In genomic region chr19:37077929-37078716, GRCh38 we compare ENCODE assay signal across 1 cellular context.
TF ChIP-seq lines count a peak whose summit lies in the region.

ZNF420 (plus strand) TSS chr19:37078433; CDS start chr19:37089119, 10,686 bp downstream.

TF ChIP-seq in WTC11, 78 proteins besides CTCF, POLR2A, EP300 and RAD21 (continued from another document):
- TF ChIP-seq ZMAT4 (CRISPR knock-in tag; IDR thresholded peaks at IDR 0.05) (no peak), ZNF317 (CRISPR knock-in tag; IDR thresholded peaks at IDR 0.05; ENCODE audit: borderline replicate concordance, low read depth) (no peak), ZNF416 (CRISPR knock-in tag; IDR thresholded peaks at IDR 0.05) (no peak), GABPB1 (CRISPR knock-in tag; IDR thresholded peaks at IDR 0.05) (peak; percentile 80), ESRRA (CRISPR knock-in tag; IDR thresholded peaks at IDR 0.05; ENCODE audit: borderline replicate concordance) (no peak), CBFB (CRISPR knock-in tag; IDR thresholded peaks at IDR 0.05; ENCODE audit: low read depth) (0 out of 2 replicates have a peak, but pooled peaks have one; percentile 46), ATF2 (CRISPR knock-in tag; IDR thresholded peaks at IDR 0.05; ENCODE audit: borderline replicate concordance, low read depth) (no peak), SOX15 (CRISPR knock-in tag; IDR thresholded peaks at IDR 0.05) (no peak), MYBL2 (CRISPR knock-in tag; IDR thresholded peaks at IDR 0.05) (peak; percentile 72; the same call in 1 of the 2 replicates), ZNF671 (CRISPR knock-in tag; IDR thresholded peaks at IDR 0.05) (no peak), FOXJ3 (CRISPR knock-in tag; IDR thresholded peaks at IDR 0.05; ENCODE audit: borderline replicate concordance) (no peak), SP1 (CRISPR knock-in tag; conservative IDR thresholded peaks at IDR 0.05) (peak; percentile 74), ETV6 (CRISPR knock-in tag; IDR thresholded peaks at IDR 0.05) (no peak; the same call in 1 of the 2 replicates), NFYB (CRISPR knock-in tag; conservative IDR thresholded peaks at IDR 0.05; ENCODE audit: low read depth) (no peak), RORB (CRISPR knock-in tag; IDR thresholded peaks at IDR 0.05) (no peak), NFE2L1 (CRISPR knock-in tag; IDR thresholded peaks at IDR 0.05) (peak; percentile 52; the same call in 1 of the 2 replicates), FOXP1 (CRISPR knock-in tag; IDR thresholded peaks at IDR 0.05; ENCODE audit: borderline replicate concordance) (peak; percentile 76; the same call in 1 of the 2 replicates), ELF4 (CRISPR knock-in tag; IDR thresholded peaks at IDR 0.05; ENCODE audit: low read depth) (no peak), ZNF281 (CRISPR knock-in tag; IDR thresholded peaks at IDR 0.05) (no peak), JAZF1 (CRISPR knock-in tag; IDR thresholded peaks at IDR 0.05) (no peak), FOXK1 (CRISPR knock-in tag; IDR thresholded peaks at IDR 0.05) (0 out of 2 replicates have a peak, but pooled peaks have one; percentile 21)
- TF ChIP-seq, protein P1, sequence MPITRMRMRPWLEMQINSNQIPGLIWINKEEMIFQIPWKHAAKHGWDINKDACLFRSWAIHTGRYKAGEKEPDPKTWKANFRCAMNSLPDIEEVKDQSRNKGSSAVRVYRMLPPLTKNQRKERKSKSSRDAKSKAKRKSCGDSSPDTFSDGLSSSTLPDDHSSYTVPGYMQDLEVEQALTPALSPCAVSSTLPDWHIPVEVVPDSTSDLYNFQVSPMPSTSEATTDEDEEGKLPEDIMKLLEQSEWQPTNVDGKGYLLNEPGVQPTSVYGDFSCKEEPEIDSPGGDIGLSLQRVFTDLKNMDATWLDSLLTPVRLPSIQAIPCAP (CRISPR knock-in tag; IDR thresholded peaks at IDR 0.05): no peak
- TF ChIP-seq, protein P2, sequence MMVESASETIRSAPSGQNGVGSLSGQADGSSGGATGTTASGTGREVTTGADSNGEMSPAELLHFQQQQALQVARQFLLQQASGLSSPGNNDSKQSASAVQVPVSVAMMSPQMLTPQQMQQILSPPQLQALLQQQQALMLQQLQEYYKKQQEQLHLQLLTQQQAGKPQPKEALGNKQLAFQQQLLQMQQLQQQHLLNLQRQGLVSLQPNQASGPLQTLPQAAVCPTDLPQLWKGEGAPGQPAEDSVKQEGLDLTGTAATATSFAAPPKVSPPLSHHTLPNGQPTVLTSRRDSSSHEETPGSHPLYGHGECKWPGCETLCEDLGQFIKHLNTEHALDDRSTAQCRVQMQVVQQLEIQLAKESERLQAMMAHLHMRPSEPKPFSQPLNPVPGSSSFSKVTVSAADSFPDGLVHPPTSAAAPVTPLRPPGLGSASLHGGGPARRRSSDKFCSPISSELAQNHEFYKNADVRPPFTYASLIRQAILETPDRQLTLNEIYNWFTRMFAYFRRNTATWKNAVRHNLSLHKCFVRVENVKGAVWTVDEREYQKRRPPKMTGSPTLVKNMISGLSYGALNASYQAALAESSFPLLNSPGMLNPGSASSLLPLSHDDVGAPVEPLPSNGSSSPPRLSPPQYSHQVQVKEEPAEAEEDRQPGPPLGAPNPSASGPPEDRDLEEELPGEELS (CRISPR knock-in tag; IDR thresholded peaks at IDR 0.05): no peak
- TF ChIP-seq, protein P3, sequence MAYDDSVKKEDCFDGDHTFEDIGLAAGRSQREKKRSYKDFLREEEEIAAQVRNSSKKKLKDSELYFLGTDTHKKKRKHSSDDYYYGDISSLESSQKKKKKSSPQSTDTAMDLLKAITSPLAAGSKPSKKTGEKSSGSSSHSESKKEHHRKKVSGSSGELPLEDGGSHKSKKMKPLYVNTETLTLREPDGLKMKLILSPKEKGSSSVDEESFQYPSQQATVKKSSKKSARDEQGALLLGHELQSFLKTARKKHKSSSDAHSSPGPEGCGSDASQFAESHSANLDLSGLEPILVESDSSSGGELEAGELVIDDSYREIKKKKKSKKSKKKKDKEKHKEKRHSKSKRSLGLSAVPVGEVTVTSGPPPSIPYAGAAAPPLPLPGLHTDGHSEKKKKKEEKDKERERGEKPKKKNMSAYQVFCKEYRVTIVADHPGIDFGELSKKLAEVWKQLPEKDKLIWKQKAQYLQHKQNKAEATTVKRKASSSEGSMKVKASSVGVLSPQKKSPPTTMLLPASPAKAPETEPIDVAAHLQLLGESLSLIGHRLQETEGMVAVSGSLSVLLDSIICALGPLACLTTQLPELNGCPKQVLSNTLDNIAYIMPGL (CRISPR knock-in tag; IDR thresholded peaks at IDR 0.05): peak; percentile 72
- TF ChIP-seq, protein P4, sequence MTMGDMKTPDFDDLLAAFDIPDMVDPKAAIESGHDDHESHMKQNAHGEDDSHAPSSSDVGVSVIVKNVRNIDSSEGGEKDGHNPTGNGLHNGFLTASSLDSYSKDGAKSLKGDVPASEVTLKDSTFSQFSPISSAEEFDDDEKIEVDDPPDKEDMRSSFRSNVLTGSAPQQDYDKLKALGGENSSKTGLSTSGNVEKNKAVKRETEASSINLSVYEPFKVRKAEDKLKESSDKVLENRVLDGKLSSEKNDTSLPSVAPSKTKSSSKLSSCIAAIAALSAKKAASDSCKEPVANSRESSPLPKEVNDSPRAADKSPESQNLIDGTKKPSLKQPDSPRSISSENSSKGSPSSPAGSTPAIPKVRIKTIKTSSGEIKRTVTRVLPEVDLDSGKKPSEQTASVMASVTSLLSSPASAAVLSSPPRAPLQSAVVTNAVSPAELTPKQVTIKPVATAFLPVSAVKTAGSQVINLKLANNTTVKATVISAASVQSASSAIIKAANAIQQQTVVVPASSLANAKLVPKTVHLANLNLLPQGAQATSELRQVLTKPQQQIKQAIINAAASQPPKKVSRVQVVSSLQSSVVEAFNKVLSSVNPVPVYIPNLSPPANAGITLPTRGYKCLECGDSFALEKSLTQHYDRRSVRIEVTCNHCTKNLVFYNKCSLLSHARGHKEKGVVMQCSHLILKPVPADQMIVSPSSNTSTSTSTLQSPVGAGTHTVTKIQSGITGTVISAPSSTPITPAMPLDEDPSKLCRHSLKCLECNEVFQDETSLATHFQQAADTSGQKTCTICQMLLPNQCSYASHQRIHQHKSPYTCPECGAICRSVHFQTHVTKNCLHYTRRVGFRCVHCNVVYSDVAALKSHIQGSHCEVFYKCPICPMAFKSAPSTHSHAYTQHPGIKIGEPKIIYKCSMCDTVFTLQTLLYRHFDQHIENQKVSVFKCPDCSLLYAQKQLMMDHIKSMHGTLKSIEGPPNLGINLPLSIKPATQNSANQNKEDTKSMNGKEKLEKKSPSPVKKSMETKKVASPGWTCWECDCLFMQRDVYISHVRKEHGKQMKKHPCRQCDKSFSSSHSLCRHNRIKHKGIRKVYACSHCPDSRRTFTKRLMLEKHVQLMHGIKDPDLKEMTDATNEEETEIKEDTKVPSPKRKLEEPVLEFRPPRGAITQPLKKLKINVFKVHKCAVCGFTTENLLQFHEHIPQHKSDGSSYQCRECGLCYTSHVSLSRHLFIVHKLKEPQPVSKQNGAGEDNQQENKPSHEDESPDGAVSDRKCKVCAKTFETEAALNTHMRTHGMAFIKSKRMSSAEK (CRISPR knock-in tag; IDR thresholded peaks at IDR 0.05; ENCODE audit: borderline replicate concordance): no peak
- TF ChIP-seq, protein P5, sequence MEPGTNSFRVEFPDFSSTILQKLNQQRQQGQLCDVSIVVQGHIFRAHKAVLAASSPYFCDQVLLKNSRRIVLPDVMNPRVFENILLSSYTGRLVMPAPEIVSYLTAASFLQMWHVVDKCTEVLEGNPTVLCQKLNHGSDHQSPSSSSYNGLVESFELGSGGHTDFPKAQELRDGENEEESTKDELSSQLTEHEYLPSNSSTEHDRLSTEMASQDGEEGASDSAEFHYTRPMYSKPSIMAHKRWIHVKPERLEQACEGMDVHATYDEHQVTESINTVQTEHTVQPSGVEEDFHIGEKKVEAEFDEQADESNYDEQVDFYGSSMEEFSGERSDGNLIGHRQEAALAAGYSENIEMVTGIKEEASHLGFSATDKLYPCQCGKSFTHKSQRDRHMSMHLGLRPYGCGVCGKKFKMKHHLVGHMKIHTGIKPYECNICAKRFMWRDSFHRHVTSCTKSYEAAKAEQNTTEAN (CRISPR knock-in tag; IDR thresholded peaks at IDR 0.05): 0 out of 2 replicates have a peak, but pooled peaks have one; percentile 63
- TF ChIP-seq, protein P6, sequence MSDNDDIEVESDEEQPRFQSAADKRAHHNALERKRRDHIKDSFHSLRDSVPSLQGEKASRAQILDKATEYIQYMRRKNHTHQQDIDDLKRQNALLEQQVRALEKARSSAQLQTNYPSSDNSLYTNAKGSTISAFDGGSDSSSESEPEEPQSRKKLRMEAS (CRISPR knock-in tag; IDR thresholded peaks at IDR 0.05): peak; percentile 92
- TF ChIP-seq, protein P7, sequence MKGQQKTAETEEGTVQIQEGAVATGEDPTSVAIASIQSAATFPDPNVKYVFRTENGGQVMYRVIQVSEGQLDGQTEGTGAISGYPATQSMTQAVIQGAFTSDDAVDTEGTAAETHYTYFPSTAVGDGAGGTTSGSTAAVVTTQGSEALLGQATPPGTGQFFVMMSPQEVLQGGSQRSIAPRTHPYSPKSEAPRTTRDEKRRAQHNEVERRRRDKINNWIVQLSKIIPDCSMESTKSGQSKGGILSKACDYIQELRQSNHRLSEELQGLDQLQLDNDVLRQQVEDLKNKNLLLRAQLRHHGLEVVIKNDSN (CRISPR knock-in tag; IDR thresholded peaks at IDR 0.05): peak; percentile 44; the same call in 1 of the 2 replicates
